Comparison of ENCODE assay signal across 8 cellular contexts in the genomic region with DNA sequence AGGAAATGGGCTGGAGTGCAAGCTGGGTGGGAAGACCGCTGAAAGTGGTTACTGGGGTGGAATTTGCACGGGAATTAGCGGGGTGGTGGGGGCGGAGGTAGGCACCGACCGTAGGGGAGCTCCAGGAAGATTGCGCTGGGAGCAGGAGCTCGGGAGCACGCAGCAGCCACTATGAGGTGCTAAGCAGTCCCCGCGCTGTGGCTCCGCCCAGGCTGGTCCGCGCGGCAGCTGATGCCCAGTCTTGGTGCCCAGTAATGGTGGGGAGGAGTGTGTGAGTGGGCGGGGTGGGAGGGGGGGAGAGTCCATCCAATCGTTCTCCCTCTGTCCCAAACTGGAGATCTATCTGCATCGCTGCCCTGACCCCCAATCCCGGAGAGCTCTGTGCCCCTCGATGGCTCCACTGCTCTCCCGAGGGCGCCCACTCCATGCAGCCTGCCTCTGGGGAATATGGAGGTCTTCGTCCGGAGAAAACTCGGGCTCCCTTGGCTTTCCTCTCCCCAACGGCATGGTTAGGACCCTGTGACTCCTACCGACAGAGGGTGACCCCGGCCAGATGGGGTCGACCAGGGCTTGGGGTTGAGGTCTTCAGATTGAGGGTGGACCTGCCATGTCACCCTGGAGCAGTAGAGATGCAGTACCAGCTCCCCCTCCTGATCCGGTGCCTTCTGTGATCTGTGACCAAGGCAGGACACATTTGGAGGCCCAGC. TPM values are rescaled to one million over a fixed set of nuclear protein-coding genes. Genes with fewer than 3 reads are reported as not detected.
DNase-seq lines count a peak whose midpoint lies in the region; ATAC-seq lines count a peak whose summit lies in the region.

No MANE protein-coding gene starts in this region.

- DNase-seq in activated naive CD4-positive, alpha-beta T cell treated with anti-CD3 and anti-CD28 coated beads, Interleukin-2, amount 10 ng/mL, durations not matched to agents 7 days and 5 days: peak; percentile 19
- DNase-seq in activated naive CD4-positive, alpha-beta T cell treated with anti-CD3 and anti-CD28 coated beads, Interleukin-2, amount 50 U/mL, for 16 hours: no peak
- DNase-seq in effector memory CD8-positive, alpha-beta T cell: no peak
- DNase-seq in ureter (ENCODE audit: low spot score) (peak; percentile 66), HT-29 (ENCODE audit: low spot score) (no peak)

- no peaks in the 10 kb centered on the region for H3K27me3 Mint-ChIP-seq in activated naive CD4-positive, alpha-beta T cell treated with anti-CD3 and anti-CD28 coated beads, Interleukin-2, amount 10 ng/mL, durations not matched to agents 7 days and 5 days
- no peaks in the 10 kb centered on the region for H3K27me3 Mint-ChIP-seq in effector memory CD8-positive, alpha-beta T cell

- H3K4me1 Mint-ChIP-seq in activated naive CD4-positive, alpha-beta T cell treated with anti-CD3 and anti-CD28 coated beads, Interleukin-2, amount 10 ng/mL, durations not matched to agents 7 days and 5 days: peaks cover 51% of the 10 kb centered on the region
- peaks cover 21 to 36% of the 10 kb centered on the region in 2 donors for H3K4me1 Mint-ChIP-seq in effector memory CD8-positive, alpha-beta T cell (ENCODE audit: low read depth in 2 of 2)

- H3K4me1 ChIP-seq in mucosa of stomach (ENCODE audit: control insufficient read depth, insufficient read depth, low read length): peaks cover 14% of the 10 kb centered on the region

- peak overlapping the region; percentile 87 for H3K27ac Mint-ChIP-seq in activated naive CD4-positive, alpha-beta T cell treated with anti-CD3 and anti-CD28 coated beads, Interleukin-2, amount 10 ng/mL, durations not matched to agents 7 days and 5 days
- H3K27ac Mint-ChIP-seq in effector memory CD8-positive, alpha-beta T cell: peak overlapping the region; percentile 74 to 92

- peak overlapping the region; percentile 70 for H3K4me3 Mint-ChIP-seq in activated naive CD4-positive, alpha-beta T cell treated with anti-CD3 and anti-CD28 coated beads, Interleukin-2, amount 10 ng/mL, durations not matched to agents 7 days and 5 days
- peak overlapping the region; percentile 74 to 83 for H3K4me3 Mint-ChIP-seq in effector memory CD8-positive, alpha-beta T cell

- peak overlapping the region; percentile 34 for H3K4me3 ChIP-seq in mucosa of stomach (ENCODE audit: low read length)

- no peak for ATAC-seq in effector memory CD8-positive, alpha-beta T cell (replicated peaks)
- ATAC-seq in HG03571 (IDR thresholded peaks at IDR 0.05; ENCODE audit: unreplicated experiment): no peak
- ATAC-seq in HG02798 (IDR thresholded peaks at IDR 0.05; ENCODE audit: poor library complexity, unreplicated experiment): no peak

- H3K36me3 Mint-ChIP-seq in activated naive CD4-positive, alpha-beta T cell treated with anti-CD3 and anti-CD28 coated beads, Interleukin-2, amount 10 ng/mL, durations not matched to agents 7 days and 5 days: peaks cover 18% of the 10 kb centered on the region
- H3K36me3 Mint-ChIP-seq in effector memory CD8-positive, alpha-beta T cell (ENCODE audit: insufficient read depth): peaks cover 43% of the 10 kb centered on the region

- H3K9me3 ChIP-seq in mucosa of stomach (ENCODE audit: control insufficient read depth, low read length): no peaks in the 10 kb centered on the region

- H3K36me3 ChIP-seq in mucosa of stomach (ENCODE audit: control insufficient read depth, insufficient read depth, low read length): no peaks in the 10 kb centered on the region

- H3K9me3 Mint-ChIP-seq in activated naive CD4-positive, alpha-beta T cell treated with anti-CD3 and anti-CD28 coated beads, Interleukin-2, amount 10 ng/mL, durations not matched to agents 7 days and 5 days: no peaks in the 10 kb centered on the region
- H3K9me3 Mint-ChIP-seq in effector memory CD8-positive, alpha-beta T cell: no peaks in the 10 kb centered on the region

- CTCF ChIA-PET in activated naive CD4-positive, alpha-beta T cell treated with anti-CD3 and anti-CD28 coated beads, Interleukin-2, amount 10 ng/mL, durations not matched to agents 7 days and 5 days (lab: Charles Lee): interaction anchor here (0.6 to 20.1 kb wide), 21 partner anchors 7 to 599 kb away, joined by 3 to 382 read pairs (median 8); a partner anchor contains a TSS

- H3K9ac ChIP-seq in mucosa of stomach (ENCODE audit: low read length): peak overlapping the region; percentile 46

- no peaks in the 10 kb centered on the region for H3K27me3 ChIP-seq in mucosa of stomach (ENCODE audit: control insufficient read depth, insufficient read depth, low read length)

RNA-seq across cellular contexts. Expression of a gene that starts 5.3 kb away (rescaled TPM):
- 1.2 TPM for total RNA-seq in ureter
- total RNA-seq in HT-29 (2014; rRNA removed; shearing (Covaris generic)): 0.23 and 1.6 TPM in 2 replicates

RNA-seq across cellular contexts. Expression of a gene that starts 9.8 kb away (rescaled TPM):
- 28.8 TPM for total RNA-seq in ureter
- total RNA-seq in HT-29 (2014; rRNA removed; shearing (Covaris generic)): 73.6 and 74.7 TPM in 2 replicates

RNA-seq across cellular contexts. Expression of a gene that starts 24.6 kb away (rescaled TPM):
- 215 TPM for total RNA-seq in ureter
- 79.1 and 90.1 TPM in 2 replicates for total RNA-seq in HT-29 (2014; rRNA removed; shearing (Covaris generic))

RNA-seq across cellular contexts. Expression of a gene that starts 35.3 kb away (rescaled TPM):
- 63.0 TPM for total RNA-seq in ureter
- 66.6 and 84.8 TPM in 2 replicates for total RNA-seq in HT-29 (2014; rRNA removed; shearing (Covaris generic))

RNA-seq across cellular contexts. Expression of a gene that starts 43.1 kb away (rescaled TPM):
- 94.3 TPM for total RNA-seq in ureter
- 164 and 165 TPM in 2 replicates for total RNA-seq in HT-29 (2014; rRNA removed; shearing (Covaris generic))

Comparison
In these comparisons a context has a peak if more than half of its experiments do, and no peak if none do; other contexts are left out.
1. DNase-seq: peak in activated naive CD4-positive, alpha-beta T cell treated with anti-CD3 and anti-CD28 coated beads, Interleukin-2, amount 10 ng/mL, durations not matched to agents 7 days and 5 days (single experiment) and ureter (single experiment); none in activated naive CD4-positive, alpha-beta T cell treated with anti-CD3 and anti-CD28 coated beads, Interleukin-2, amount 50 U/mL, for 16 hours (single experiment), effector memory CD8-positive, alpha-beta T cell (0 of 3) and HT-29 (single experiment).